ENCODE assay signal across 20 cellular contexts in genomic region chr11:9825315-9825714, GRCh38.
DNase-seq lines count a peak whose midpoint lies in the region; ATAC-seq and TF ChIP-seq lines count a peak whose summit lies in the region.
"Had no signal": no experiment of that assay in that cellular context is flagged by ENCODE, and none has a peak within 500 bp of the region (broad histone marks: within the 10 kb centered on the region; RNA-seq: fewer than 3 reads in every experiment).

No MANE protein-coding gene starts in this region.

- H3K27me3 ChIP-seq in PC-3 (ENCODE audit: low read length) (no peaks in the 10 kb centered on the region), smooth muscle cell (ENCODE audit: low read depth) (no peaks in the 10 kb centered on the region), colonic mucosa (no peaks in the 10 kb centered on the region)
- H3K27me3 ChIP-seq: body of pancreas, esophagus muscularis mucosa, neutrophil, Peyer's patch, right atrium auricular region, stomach had no signal

- H3K4me2 ChIP-seq in PC-3 (ENCODE audit: low read length): no peak overlapping the region
- H3K4me2 ChIP-seq in smooth muscle cell: no peak overlapping the region

- no peak for TF ChIP-seq CTCF in PC-3 (conservative IDR thresholded peaks at IDR 0.05; ENCODE audit: low read depth, low read length)
- no peak for TF ChIP-seq CTCF in smooth muscle cell (IDR thresholded peaks at IDR 0.05; ENCODE audit: borderline replicate concordance, insufficient read depth, poor library complexity, severe bottlenecking)
- no peak for TF ChIP-seq CTCF in colonic mucosa (IDR thresholded peaks at IDR 0.05)

- H3K9me2 ChIP-seq in PC-3 (replicated peaks; ENCODE audit: low read length): no peaks in the 10 kb centered on the region

- peaks cover 11% of the 10 kb centered on the region for H3K4me1 ChIP-seq in PC-3 (ENCODE audit: insufficient read depth, low read length)
- H3K4me1 ChIP-seq in smooth muscle cell (ENCODE audit: low read depth): no peaks in the 10 kb centered on the region
- no peaks in the 10 kb centered on the region for H3K4me1 ChIP-seq in colonic mucosa
- H3K4me1 ChIP-seq: Peyer's patch had no signal

- H3K27ac ChIP-seq in PC-3 (ENCODE audit: low read length) (no peak overlapping the region), smooth muscle cell (ENCODE audit: low read depth) (peak overlapping the region; percentile 52), colonic mucosa (no peak overlapping the region)
- H3K27ac ChIP-seq: body of pancreas, esophagus muscularis mucosa, neutrophil, Peyer's patch, right atrium auricular region, stomach had no signal

- WGBS in smooth muscle cell (ENCODE audit: low lambda C conversion rate): 61% methylated on average over 4 of the region's 4 CpGs

- H3K9ac ChIP-seq in PC-3 (ENCODE audit: low read length) (no peak overlapping the region), smooth muscle cell (ENCODE audit: low read depth) (no peak overlapping the region), colonic mucosa (ENCODE audit: low read depth in 2 of 2, low read length in 2 of 2) (no peak overlapping the region)

- peak; percentile 34 to 47 for ATAC-seq in activated naive CD4-positive, alpha-beta T cell treated with anti-CD3 and anti-CD28 coated beads, Interleukin-2, amount 50 U/mL, for 72 hours
- ATAC-seq in PC-3 (no peak), esophagus mucosa (peak; percentile 78)
- ATAC-seq: body of pancreas; CD8-positive, alpha-beta T cell; left cardiac atrium had no signal

- H2AFZ ChIP-seq in PC-3 (ENCODE audit: low read length) (no peak overlapping the region), smooth muscle cell (ENCODE audit: low read depth) (no peak overlapping the region)

- no peaks in the 10 kb centered on the region for H3K9me3 Mint-ChIP-seq in activated naive CD4-positive, alpha-beta T cell treated with anti-CD3 and anti-CD28 coated beads, Interleukin-2, amount 50 U/mL, for 72 hours
- H3K9me3 Mint-ChIP-seq: activated naive CD4-positive, alpha-beta T cell treated with anti-CD3 and anti-CD28 coated beads for 36 hours; CD8-positive, alpha-beta T cell had no signal

- no peaks in the 10 kb centered on the region for H4K20me1 ChIP-seq in PC-3 (ENCODE audit: low read length)
- no peaks in the 10 kb centered on the region for H4K20me1 ChIP-seq in smooth muscle cell (ENCODE audit: low read depth)

- no peak for DNase-seq in activated naive CD4-positive, alpha-beta T cell treated with anti-CD3 and anti-CD28 coated beads, Interleukin-2, amount 50 U/mL, for 72 hours (ENCODE audit: low spot score in 2 of 2)
- no peak for DNase-seq in activated naive CD4-positive, alpha-beta T cell treated with Interleukin-2 at 50 U/mL for 16 hours
- DNase-seq in PC-3 (peak; percentile 24), smooth muscle cell (lab: John Stamatoyannopoulos, UW; ENCODE audit: unreplicated experiment) (no peak), NCI-H510A (lab: John Stamatoyannopoulos, UW) (no peak), colonic mucosa (no peak), GF-D8 (lab: John Stamatoyannopoulos, UW) (no peak)
- DNase-seq: activated CD4-positive, alpha-beta T cell treated with anti-CD3 and anti-CD28 coated beads for 48 hours; activated CD8-positive, alpha-beta memory T cell treated with anti-CD3 and anti-CD28 coated beads, Interleukin-2, amount 50 U/mL, for 48 hours; activated naive CD4-positive, alpha-beta T cell treated with anti-CD3 and anti-CD28 coated beads for 36 hours; body of pancreas; CD8-positive, alpha-beta T cell; left cardiac atrium; NCI-H1105 treated with DMSO at 0.1 percent for 48 hours; Peyer's patch; stomach had no signal

- intact Hi-C loops in PC-3 (cut with micrococcal nuclease) (no loop called here), colonic mucosa (cut with DNase I) (no loop called here)

- CTCF ChIA-PET in PC-3 (lab: Charles Lee): no interaction called here

- H3K27ac Mint-ChIP-seq in activated naive CD4-positive, alpha-beta T cell treated with anti-CD3 and anti-CD28 coated beads, Interleukin-2, amount 50 U/mL, for 72 hours: no peak overlapping the region
- H3K27ac Mint-ChIP-seq: activated naive CD4-positive, alpha-beta T cell treated with anti-CD3 and anti-CD28 coated beads for 36 hours; CD8-positive, alpha-beta T cell had no signal

- H3K36me3 Mint-ChIP-seq in activated naive CD4-positive, alpha-beta T cell treated with anti-CD3 and anti-CD28 coated beads, Interleukin-2, amount 50 U/mL, for 72 hours: no peaks in the 10 kb centered on the region

- H3K9me3 ChIP-seq in PC-3 (ENCODE audit: low read length): no peaks in the 10 kb centered on the region
- H3K9me3 ChIP-seq in smooth muscle cell (replicated peaks; ENCODE audit: low read depth): no peaks in the 10 kb centered on the region
- H3K9me3 ChIP-seq in colonic mucosa: no peaks in the 10 kb centered on the region
- H3K9me3 ChIP-seq: body of pancreas, esophagus muscularis mucosa, neutrophil, Peyer's patch, right atrium auricular region, stomach had no signal

- H3K79me2 ChIP-seq in PC-3 (ENCODE audit: low read length): no peaks in the 10 kb centered on the region
- H3K79me2 ChIP-seq in smooth muscle cell (ENCODE audit: low read depth): no peaks in the 10 kb centered on the region

- H3K36me3 ChIP-seq in PC-3 (ENCODE audit: low read depth, low read length) (no peaks in the 10 kb centered on the region), smooth muscle cell (ENCODE audit: low read depth) (no peaks in the 10 kb centered on the region), colonic mucosa (no peaks in the 10 kb centered on the region)
- H3K36me3 ChIP-seq: Peyer's patch, right atrium auricular region had no signal

- no TSS peak for BruUV-seq in PC-3 (replicated peaks; lab: Mats Ljungman, UMichigan)

- H3K4me3 ChIP-seq in PC-3 (ENCODE audit: low read length) (no peak overlapping the region), smooth muscle cell (no peak overlapping the region), colonic mucosa (no peak overlapping the region)
- H3K4me3 ChIP-seq: body of pancreas, esophagus muscularis mucosa, Peyer's patch, right atrium auricular region, stomach had no signal

- POLR2A ChIA-PET in PC-3 (lab: Charles Lee; ENCODE audit: unreplicated experiment): no interaction called here

- H3F3A ChIP-seq in PC-3 (ENCODE audit: low read length, unreplicated experiment) (no peaks in the 10 kb centered on the region), smooth muscle cell (ENCODE audit: low read depth) (no peaks in the 10 kb centered on the region)
